8 cellular contexts compared by ENCODE assay signal in the genomic region with DNA sequence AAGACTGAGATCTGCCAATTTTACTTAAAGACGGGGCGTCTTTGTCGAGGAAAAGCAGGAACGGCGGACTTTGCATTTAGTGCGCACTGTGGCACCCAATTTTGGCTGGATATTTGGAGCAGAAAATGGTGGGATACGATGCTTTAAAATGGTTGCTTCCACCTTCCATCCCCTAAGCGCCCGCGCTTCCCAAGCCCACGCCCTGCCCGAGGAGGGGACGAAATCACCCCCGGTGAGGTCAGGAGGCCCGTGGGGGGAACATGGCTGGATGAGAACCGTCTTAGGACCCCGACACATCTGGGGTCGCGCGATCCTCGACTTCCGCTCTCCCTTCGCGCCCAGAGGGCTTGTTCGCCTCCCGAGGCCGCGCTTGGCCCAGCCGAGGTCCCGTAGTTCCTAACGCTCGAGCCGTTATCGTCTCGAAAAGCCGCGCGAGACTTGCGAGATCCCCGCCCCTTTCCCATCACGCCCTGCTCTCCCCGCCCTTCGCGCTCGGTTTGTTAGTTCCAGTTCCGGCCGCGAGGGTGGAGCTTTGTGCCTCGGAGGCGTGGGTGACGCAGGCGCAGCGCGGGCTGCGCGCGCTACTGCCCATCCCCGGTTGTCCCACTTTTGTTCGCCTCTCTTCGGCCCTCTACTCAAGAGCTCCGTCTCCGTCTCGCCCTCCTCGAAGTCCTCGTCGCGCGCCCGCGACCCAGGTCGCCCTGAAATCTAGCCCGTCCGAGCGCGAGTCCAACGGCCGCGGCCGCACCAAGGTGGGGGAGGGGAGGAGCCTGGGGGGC. TPM values are rescaled to one million over a fixed set of nuclear protein-coding genes. Genes with fewer than 3 reads are reported as not detected.
DNase-seq lines count a peak whose midpoint lies in the region; FAIRE-seq and TF ChIP-seq lines count a peak whose summit lies in the region.

A gene with protein sequence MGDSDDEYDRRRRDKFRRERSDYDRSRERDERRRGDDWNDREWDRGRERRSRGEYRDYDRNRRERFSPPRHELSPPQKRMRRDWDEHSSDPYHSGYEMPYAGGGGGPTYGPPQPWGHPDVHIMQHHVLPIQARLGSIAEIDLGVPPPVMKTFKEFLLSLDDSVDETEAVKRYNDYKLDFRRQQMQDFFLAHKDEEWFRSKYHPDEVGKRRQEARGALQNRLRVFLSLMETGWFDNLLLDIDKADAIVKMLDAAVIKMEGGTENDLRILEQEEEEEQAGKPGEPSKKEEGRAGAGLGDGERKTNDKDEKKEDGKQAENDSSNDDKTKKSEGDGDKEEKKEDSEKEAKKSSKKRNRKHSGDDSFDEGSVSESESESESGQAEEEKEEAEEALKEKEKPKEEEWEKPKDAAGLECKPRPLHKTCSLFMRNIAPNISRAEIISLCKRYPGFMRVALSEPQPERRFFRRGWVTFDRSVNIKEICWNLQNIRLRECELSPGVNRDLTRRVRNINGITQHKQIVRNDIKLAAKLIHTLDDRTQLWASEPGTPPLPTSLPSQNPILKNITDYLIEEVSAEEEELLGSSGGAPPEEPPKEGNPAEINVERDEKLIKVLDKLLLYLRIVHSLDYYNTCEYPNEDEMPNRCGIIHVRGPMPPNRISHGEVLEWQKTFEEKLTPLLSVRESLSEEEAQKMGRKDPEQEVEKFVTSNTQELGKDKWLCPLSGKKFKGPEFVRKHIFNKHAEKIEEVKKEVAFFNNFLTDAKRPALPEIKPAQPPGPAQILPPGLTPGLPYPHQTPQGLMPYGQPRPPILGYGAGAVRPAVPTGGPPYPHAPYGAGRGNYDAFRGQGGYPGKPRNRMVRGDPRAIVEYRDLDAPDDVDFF (plus strand): TSS at position 527 of the 779 bp plus-strand sequence. CDS start 488 bp downstream, outside the sequence.

- H3K4me3 ChIP-seq in neutrophil (ENCODE audit: low read depth in 1 of 2, low read length in 1 of 2): peak within 1 kb of the TSS; percentile 92 to 100

- no peaks in the 10 kb centered on the region for H3K27me3 ChIP-seq in neutrophil

- peak within 1 kb of the TSS; percentile 97 for H3K4me3 Mint-ChIP-seq in activated naive CD4-positive, alpha-beta T cell treated with anti-CD3 and anti-CD28 coated beads for 36 hours

- H3K36me3 Mint-ChIP-seq in activated naive CD4-positive, alpha-beta T cell treated with anti-CD3 and anti-CD28 coated beads for 36 hours (ENCODE audit: low read depth): peaks cover 60% of the 10 kb centered on the region

- POLR2A ChIA-PET in HEK293T (lab: Yijun Ruan, JAX): interaction anchor here (0.5 to 6.2 kb wide), 27 partner anchors 8 to 1460 kb away, joined by 3 to 158 read pairs (median 4); a partner anchor contains a TSS

- H3K4me1 ChIP-seq in neutrophil (ENCODE audit: control insufficient read depth in 1 of 2, insufficient read depth in 1 of 2, low read depth in 1 of 2, low read length in 1 of 2): peaks cover 23 to 26% of the 10 kb centered on the region in 2 experiments

- H3K27me3 Mint-ChIP-seq in activated naive CD4-positive, alpha-beta T cell treated with anti-CD3 and anti-CD28 coated beads for 36 hours (ENCODE audit: low read depth): no peaks in the 10 kb centered on the region

- H3K36me3 ChIP-seq in neutrophil: peaks cover 37% of the 10 kb centered on the region

- no peaks in the 10 kb centered on the region for H3K9me3 ChIP-seq in neutrophil

- FAIRE-seq in frontal cortex (lab: Jason Lieb, UNC): no peak

- peaks cover 44% of the 10 kb centered on the region for H3K4me1 Mint-ChIP-seq in activated naive CD4-positive, alpha-beta T cell treated with anti-CD3 and anti-CD28 coated beads for 36 hours (ENCODE audit: low read depth)

- H3K27ac ChIP-seq in neutrophil (peak within 1 kb of the TSS; percentile 94), substantia nigra (ENCODE audit: low read depth, low read length, poor library complexity, severe bottlenecking) (peak within 1 kb of the TSS; percentile 95)

- H3K9me3 Mint-ChIP-seq in activated naive CD4-positive, alpha-beta T cell treated with anti-CD3 and anti-CD28 coated beads for 36 hours: no peaks in the 10 kb centered on the region

- DNase-seq in GM04503 (ENCODE audit: low read depth) (peak; percentile 78), HEK293T (ENCODE audit: extremely low spot score) (peak; percentile 97), NAMALWA (ENCODE audit: low spot score) (peak; percentile 100), SK-N-DZ (ENCODE audit: low spot score) (peak; percentile 98), frontal cortex (ENCODE audit: low spot score in 2 of 2) (peak; percentile 99 to 100), substantia nigra (lab: John Stamatoyannopoulos, UW) (peak; percentile 71 to 99 (median 97))
- DNase-seq in activated naive CD4-positive, alpha-beta T cell treated with anti-CD3 and anti-CD28 coated beads for 36 hours: peak; percentile 99

- peak; percentile 95 for TF ChIP-seq CTCF in neutrophil (IDR thresholded peaks at IDR 0.05)

- peak within 1 kb of the TSS; percentile 98 for H3K27ac Mint-ChIP-seq in activated naive CD4-positive, alpha-beta T cell treated with anti-CD3 and anti-CD28 coated beads for 36 hours

- CTCF ChIA-PET in HEK293T (lab: Yijun Ruan, JAX): interaction anchor here (0.7 to 1.1 kb wide), 2 partner anchors 170 to 185 kb away, joined by 3 read pairs; no protein-coding TSS in a partner anchor
- CTCF ChIA-PET in activated naive CD4-positive, alpha-beta T cell treated with anti-CD3 and anti-CD28 coated beads for 36 hours (lab: Charles Lee): interaction anchor here (1.5 to 2.2 kb wide), 3 partner anchors 12 to 22 kb away, joined by 5 to 11 read pairs (median 6); a partner anchor contains a TSS

- intact Hi-C loops in activated naive CD4-positive, alpha-beta T cell treated with anti-CD3 and anti-CD28 coated beads for 36 hours (cut with micrococcal nuclease): loop anchor here (1.0 kb wide), 8 partner anchors 7 to 444 kb away; a partner anchor contains a TSS

TF ChIP-seq in HEK293T, 16 proteins besides CTCF, POLR2A, EP300 and RAD21:
- TF ChIP-seq FOXM1 (IDR thresholded peaks at IDR 0.05; ENCODE audit: borderline replicate concordance) (peak; percentile 46; the same call in 1 of the 2 replicates), ELF4 (IDR thresholded peaks at IDR 0.05) (peak; percentile 46), BHLHE40 (IDR thresholded peaks at IDR 0.05; ENCODE audit: borderline replicate concordance) (no peak), ARNT (IDR thresholded peaks at IDR 0.05) (no peak), SUZ12 (IDR thresholded peaks at IDR 0.05) (no peak), ZNF384 (IDR thresholded peaks at IDR 0.05) (no peak), TARDBP (IDR thresholded peaks at IDR 0.05) (no peak), FOXA1 (IDR thresholded peaks at IDR 0.05) (no peak), FOXK2 (IDR thresholded peaks at IDR 0.05) (no peak), SP1 (IDR thresholded peaks at IDR 0.05) (no peak), NFRKB (IDR thresholded peaks at IDR 0.05) (peak; percentile 63), CTBP1 (IDR thresholded peaks at IDR 0.05; ENCODE audit: borderline replicate concordance) (no peak), L3MBTL2 (conservative IDR thresholded peaks at IDR 0.05) (peak; percentile 84), LEF1 (IDR thresholded peaks at IDR 0.05; ENCODE audit: borderline replicate concordance) (no peak), HDGF (IDR thresholded peaks at IDR 0.05; ENCODE audit: borderline replicate concordance) (no peak)
- TF ChIP-seq, protein P1, sequence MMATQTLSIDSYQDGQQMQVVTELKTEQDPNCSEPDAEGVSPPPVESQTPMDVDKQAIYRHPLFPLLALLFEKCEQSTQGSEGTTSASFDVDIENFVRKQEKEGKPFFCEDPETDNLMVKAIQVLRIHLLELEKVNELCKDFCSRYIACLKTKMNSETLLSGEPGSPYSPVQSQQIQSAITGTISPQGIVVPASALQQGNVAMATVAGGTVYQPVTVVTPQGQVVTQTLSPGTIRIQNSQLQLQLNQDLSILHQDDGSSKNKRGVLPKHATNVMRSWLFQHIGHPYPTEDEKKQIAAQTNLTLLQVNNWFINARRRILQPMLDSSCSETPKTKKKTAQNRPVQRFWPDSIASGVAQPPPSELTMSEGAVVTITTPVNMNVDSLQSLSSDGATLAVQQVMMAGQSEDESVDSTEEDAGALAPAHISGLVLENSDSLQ (IDR thresholded peaks at IDR 0.05): no peak

RNA-seq across cellular contexts. Expression of the gene that starts here (rescaled TPM):
- polyA plus RNA-seq in SK-N-DZ (2014; cell fraction: cytosol; rRNA removed): 90.7 and 111 TPM in 2 replicates
- polyA plus RNA-seq in SK-N-DZ (2014; cell fraction: nucleus; rRNA removed): 447 and 506 TPM in 2 replicates
- 100 to 1,000 TPM; 166 to 169 TPM for total RNA-seq in activated naive CD4-positive, alpha-beta T cell treated with anti-CD3 and anti-CD28 coated beads for 36 hours
- 23.2 TPM for total RNA-seq in frontal cortex

Comparison
In these comparisons a context has a peak if more than half of its experiments do, and no peak if none do; other contexts are left out.
1. Peak in every context shown above with its lines: DNase-seq, H3K4me3 ChIP-seq and H3K27ac ChIP-seq.